In genomic region chr6:157758516-157759023, GRCh38 we compare ENCODE assay signal across 1 cellular context.
A peak's percentile ranks its signal among the peaks of the same experiment; 100 is the strongest.
TF ChIP-seq lines count a peak whose summit lies in the region.

No MANE protein-coding gene starts in this region.

TF ChIP-seq in K562, 482 proteins besides CTCF, POLR2A, EP300 and RAD21 (continued from another document and continues in another):
- no peak for TF ChIP-seq ELK1 (CRISPR knock-in tag; IDR thresholded peaks at IDR 0.05)
- TF ChIP-seq NR2C1 (IDR thresholded peaks at IDR 0.05): peak; percentile 81
- peak; percentile 86 for TF ChIP-seq NR2C1 (tag; IDR thresholded peaks at IDR 0.05)
- no peak for TF ChIP-seq DEAF1 (CRISPR knock-in tag; IDR thresholded peaks at IDR 0.05)
- TF ChIP-seq FOXJ2 (tag; IDR thresholded peaks at IDR 0.05): no peak
- no peak for TF ChIP-seq CHD2 (IDR thresholded peaks at IDR 0.05; ENCODE audit: low read depth, low read length)
- TF ChIP-seq MEF2A (IDR thresholded peaks at IDR 0.05; ENCODE audit: control insufficient read depth, low read depth, low read length): 0 out of 2 replicates have a peak, but pooled peaks have one; percentile 7
- TF ChIP-seq SMARCA4 (IDR thresholded peaks at IDR 0.05): peak; percentile 76
- peak; percentile 33; the same call in 1 of the 2 replicates for TF ChIP-seq VEZF1 (CRISPR knock-in tag; IDR thresholded peaks at IDR 0.05)
- TF ChIP-seq MNT (conservative IDR thresholded peaks at IDR 0.05): peak; percentile 80 to 90
- no peak for TF ChIP-seq ZNF507 (tag; conservative IDR thresholded peaks at IDR 0.05)
- peak; percentile 79; the same call in 1 of the 2 replicates for TF ChIP-seq JUN (IDR thresholded peaks at IDR 0.05; ENCODE audit: borderline replicate concordance, low read depth, low read length)
- TF ChIP-seq JUN (CRISPR knock-in tag; IDR thresholded peaks at IDR 0.05; ENCODE audit: borderline replicate concordance): no peak; the same call in 1 of the 2 replicates
- TF ChIP-seq HCFC1 (IDR thresholded peaks at IDR 0.05; ENCODE audit: low read depth, low read length): no peak
- TF ChIP-seq WHSC1 (IDR thresholded peaks at IDR 0.05; ENCODE audit: low read length): no peak
- TF ChIP-seq BCL6 (CRISPR knock-in tag; IDR thresholded peaks at IDR 0.05): no peak
- TF ChIP-seq ZNF280A (IDR thresholded peaks at IDR 0.05; ENCODE audit: low read depth, partially characterized antibody): no peak
- TF ChIP-seq EP400 (IDR thresholded peaks at IDR 0.05): peak; percentile 74; the same call in 1 of the 2 replicates
- no peak for TF ChIP-seq HSF4 (CRISPR knock-in tag; IDR thresholded peaks at IDR 0.05; ENCODE audit: borderline replicate concordance)
- TF ChIP-seq SMAD4 (CRISPR knock-in tag; conservative IDR thresholded peaks at IDR 0.05): peak; percentile 77
- TF ChIP-seq ZNF57 (CRISPR knock-in tag; IDR thresholded peaks at IDR 0.05): no peak
- peak; percentile 14; the same call in 1 of the 2 replicates for TF ChIP-seq ETV1 (tag; conservative IDR thresholded peaks at IDR 0.05; ENCODE audit: low read depth)
- no peak for TF ChIP-seq THRB (CRISPR knock-in tag; conservative IDR thresholded peaks at IDR 0.05)
- no peak for TF ChIP-seq ID3 (CRISPR knock-in tag; IDR thresholded peaks at IDR 0.05)
- TF ChIP-seq ID3 (tag; IDR thresholded peaks at IDR 0.05): peak; percentile 87
- TF ChIP-seq ZNF175 (CRISPR knock-in tag; IDR thresholded peaks at IDR 0.05; ENCODE audit: low read depth): peak; percentile 83; the same call in 1 of the 2 replicates
- peak; percentile 27; the same call in 1 of the 2 replicates for TF ChIP-seq RNF2 (IDR thresholded peaks at IDR 0.05)
- peak; percentile 77 for TF ChIP-seq ATF3 (IDR thresholded peaks at IDR 0.05)
- no peak for TF ChIP-seq ATF3 (CRISPR knock-in tag; conservative IDR thresholded peaks at IDR 0.05)
- no peak for TF ChIP-seq ZNF277 (CRISPR knock-in tag; IDR thresholded peaks at IDR 0.05; ENCODE audit: borderline replicate concordance)
- peak; percentile 82 for TF ChIP-seq ZEB2 (IDR thresholded peaks at IDR 0.05)
- peak; percentile 65; the same call in 1 of the 2 replicates for TF ChIP-seq ZNF589 (CRISPR knock-in tag; IDR thresholded peaks at IDR 0.05; ENCODE audit: low read depth)
- TF ChIP-seq ZNF444 (CRISPR knock-in tag; IDR thresholded peaks at IDR 0.05): no peak
- peak; percentile 30; the same call in 1 of the 2 replicates for TF ChIP-seq NCOR1 (IDR thresholded peaks at IDR 0.05)
- TF ChIP-seq EGR1 (conservative IDR thresholded peaks at IDR 0.05): peak; percentile 62
- TF ChIP-seq SMAD3 (CRISPR knock-in tag; conservative IDR thresholded peaks at IDR 0.05): no peak
- no peak for TF ChIP-seq IRF2 (CRISPR knock-in tag; IDR thresholded peaks at IDR 0.05)
- peak; percentile 73 for TF ChIP-seq TAF9B (IDR thresholded peaks at IDR 0.05; ENCODE audit: partially characterized antibody)
- TF ChIP-seq ZNF592 (IDR thresholded peaks at IDR 0.05): peak; percentile 95
- no peak for TF ChIP-seq MCM5 (IDR thresholded peaks at IDR 0.05; ENCODE audit: low read depth)
- TF ChIP-seq SOX6 (IDR thresholded peaks at IDR 0.05): peak; percentile 86
- no peak for TF ChIP-seq ZNF766 (CRISPR knock-in tag; conservative IDR thresholded peaks at IDR 0.05)
- TF ChIP-seq ZNF280B (CRISPR knock-in tag; IDR thresholded peaks at IDR 0.05): no peak
- TF ChIP-seq TGIF2 (CRISPR knock-in tag; IDR thresholded peaks at IDR 0.05): no peak
- peak; percentile 67; the same call in 1 of the 2 replicates for TF ChIP-seq NR4A1 (CRISPR knock-in tag; IDR thresholded peaks at IDR 0.05)
- TF ChIP-seq NR4A1 (tag; IDR thresholded peaks at IDR 0.05): no peak
- peak; percentile 53; the same call in 1 of the 2 replicates for TF ChIP-seq NFE2 (IDR thresholded peaks at IDR 0.05; ENCODE audit: low read depth)
- TF ChIP-seq NUFIP1 (IDR thresholded peaks at IDR 0.05; ENCODE audit: partially characterized antibody): peak; percentile 53
- no peak for TF ChIP-seq ZNF184 (CRISPR knock-in tag; IDR thresholded peaks at IDR 0.05)
- 0 out of 2 replicates have a peak, but pooled peaks have one; percentile 37 for TF ChIP-seq E2F4 (CRISPR knock-in tag; IDR thresholded peaks at IDR 0.05; ENCODE audit: low read depth)
